Comparison of ENCODE assay signal across 1 cellular context in genomic region chr11:117146521-117146920, GRCh38.
TF ChIP-seq lines count a peak whose summit lies in the region.

No MANE protein-coding gene starts in this region.

TF ChIP-seq in IMR-90, 13 proteins besides CTCF, POLR2A, EP300 and RAD21:
- TF ChIP-seq CEBPB (IDR thresholded peaks at IDR 0.05; ENCODE audit: low read depth, low read length) (peak; percentile 16; the same call in 1 of the 2 replicates), MAFK (IDR thresholded peaks at IDR 0.05; ENCODE audit: low read depth, low read length) (no peak)
